In the genomic region with DNA sequence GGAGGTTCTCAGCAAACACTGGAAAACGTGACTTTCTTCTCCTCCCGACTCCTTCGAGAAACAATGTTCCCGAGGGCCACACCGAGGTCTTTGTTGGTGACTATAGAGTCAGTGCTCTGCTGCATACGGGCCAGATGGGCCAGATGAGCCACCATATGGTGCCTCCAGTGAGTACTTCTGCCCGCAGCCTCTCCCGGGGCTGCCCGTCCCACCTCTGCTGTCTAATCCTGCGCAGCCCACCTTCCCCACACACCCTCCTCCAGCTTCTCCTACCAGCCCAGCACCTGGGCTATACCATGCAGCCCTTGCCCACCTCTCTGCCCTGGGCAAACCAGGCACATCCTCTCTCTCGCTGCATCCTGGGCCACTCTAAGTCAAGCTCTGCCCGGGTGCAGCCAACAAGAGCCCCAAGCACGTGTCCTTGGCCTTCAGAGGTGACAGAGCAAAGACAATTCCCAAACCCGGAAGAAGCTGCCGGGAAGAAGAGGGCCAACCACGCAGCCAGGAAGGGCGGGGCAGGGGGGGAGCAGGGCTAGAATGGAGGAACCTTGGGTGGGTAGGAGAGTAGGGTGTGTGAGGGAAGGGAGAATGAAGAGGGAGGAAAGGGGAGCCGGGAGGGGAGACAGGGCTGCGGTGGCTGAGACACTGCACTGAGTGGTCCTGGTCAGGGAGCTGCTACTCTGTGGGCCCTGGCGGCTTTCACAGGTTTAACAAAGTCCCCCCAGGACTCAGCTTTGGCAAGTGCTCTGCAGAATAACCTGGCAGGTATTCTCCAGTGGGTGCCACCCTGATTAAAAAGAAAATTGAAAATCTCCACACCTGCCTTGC, we compare ENCODE assay signal across 18 cellular contexts. TPM values are rescaled to one million over a fixed set of nuclear protein-coding genes. Genes with fewer than 3 reads are reported as not detected.
DNase-seq lines count a peak whose midpoint lies in the region; TF ChIP-seq lines count a peak whose summit lies in the region.
"Had no signal": no experiment of that assay in that cellular context is flagged by ENCODE, and none has a peak within 500 bp of the region (broad histone marks: within the 10 kb centered on the region; RNA-seq: fewer than 3 reads in every experiment).

No MANE protein-coding gene starts in this region.

- peak overlapping the region; percentile 38 for H3K23ac ChIP-seq in neuronal stem cell (ENCODE audit: low read depth, low read length, poor library complexity)

- H3K9me3 ChIP-seq in WERI-Rb-1 (ENCODE audit: severe bottlenecking) (peaks cover 7% of the 10 kb centered on the region), neuronal stem cell (replicated peaks in 1 of 2; ENCODE audit: control insufficient read depth in 2 of 2, insufficient read depth in 1 of 2, low read depth in 1 of 2, low read length in 2 of 2) (peaks cover 5 to 10% of the 10 kb centered on the region in 2 donors)

- peaks cover 0 to 4% of the 10 kb centered on the region in 2 donors for H3K4me1 ChIP-seq in neuronal stem cell (ENCODE audit: control insufficient read depth in 2 of 2, insufficient read depth in 1 of 2, low read depth in 1 of 2, low read length in 2 of 2)

- H2AK5ac ChIP-seq in neuronal stem cell (ENCODE audit: low read depth, low read length) = peak overlapping the region; percentile 71

- no peak overlapping the region for H4K8ac ChIP-seq in neuronal stem cell (ENCODE audit: low read depth, low read length)

- H3K27ac ChIP-seq in WERI-Rb-1 (peak overlapping the region; percentile 83), neuronal stem cell (replicated peaks; ENCODE audit: low read length) (no peak overlapping the region)

- H3K4me3 ChIP-seq in WERI-Rb-1 (ENCODE audit: low read depth, low read length) (no peak overlapping the region), neuronal stem cell (ENCODE audit: low read length in 2 of 2) (no peak overlapping the region)

- H2BK12ac ChIP-seq in neuronal stem cell (ENCODE audit: low read length) = no peak overlapping the region

- TF ChIP-seq CTCF in WERI-Rb-1 (IDR thresholded peaks at IDR 0.05; ENCODE audit: low read depth, low read length) = no peak

- peak overlapping the region; percentile 71 for H3K18ac ChIP-seq in neuronal stem cell (ENCODE audit: low read length)

- H3K36me3 ChIP-seq in WERI-Rb-1 = no peaks in the 10 kb centered on the region
- H3K36me3 ChIP-seq in neuronal stem cell (replicated peaks in 1 of 2; ENCODE audit: control insufficient read depth in 2 of 2, insufficient read depth in 2 of 2, low read length in 2 of 2) = no peaks in the 10 kb centered on the region

- no peak overlapping the region for H3K14ac ChIP-seq in neuronal stem cell (ENCODE audit: low read length)

- no peaks in the 10 kb centered on the region for H3K27me3 ChIP-seq in WERI-Rb-1 (ENCODE audit: insufficient read depth, low read depth, severe bottlenecking)
- peaks cover 0 to 28% (median 0%) of the 10 kb centered on the region in 3 experiments for H3K27me3 ChIP-seq in neuronal stem cell (ENCODE audit: control insufficient read depth in 3 of 3, insufficient read depth in 3 of 3, low read depth in 1 of 3, low read length in 3 of 3)

- H2BK15ac ChIP-seq in neuronal stem cell (ENCODE audit: low read length) = no peak overlapping the region

- H3K79me1 ChIP-seq in neuronal stem cell (ENCODE audit: low read depth, low read length) = no peaks in the 10 kb centered on the region

- no CpG with 5 or more reads among the region's 20 CpGs for WGBS in neuronal stem cell (ENCODE audit: extremely low coverage in 2 of 2, insufficient read length in 2 of 2, insufficient replicate concordance in 1 of 2), 2 donors

- peak overlapping the region; percentile 21 for H2BK5ac ChIP-seq in neuronal stem cell (ENCODE audit: low read length)

- peak overlapping the region; percentile 31 for H3K9ac ChIP-seq in neuronal stem cell (ENCODE audit: low read depth, low read length, poor library complexity)

- DNase-seq in NCI-H2171 treated with DMSO at 0.1 percent for 48 hours (lab: John Stamatoyannopoulos, UW) = peak; percentile 74
- DNase-seq in WERI-Rb-1 = peak; percentile 74
- DNase-seq in neuronal stem cell (ENCODE audit: low spot score) = no peak
- DNase-seq in middle frontal gyrus (ENCODE audit: extremely low spot score, low spot score) = no peak
- DNase-seq in NCI-H1417 (lab: John Stamatoyannopoulos, UW) = no peak
- no peak for DNase-seq in NCI-H345 treated with DMSO at 0.1 percent for 48 hours (lab: John Stamatoyannopoulos, UW; ENCODE audit: unreplicated experiment)
- DNase-seq in stimulated activated naive CD4-positive, alpha-beta T cell treated with Interleukin-2 at 50 U/mL for 16 hours (lab: John Stamatoyannopoulos, UW) = no peak
- DNase-seq: ACHN; C1 segment of cervical spinal cord; CD8-positive, alpha-beta memory T cell; DMS79 treated with DMSO at 0.1 percent for 48 hours; KBM-7; NCI-H1105 treated with DMSO at 0.1 percent for 48 hours; NCI-H187 treated with DMSO at 0.1 percent for 48 hours; NCI-H446; NCI-H748 treated with DMSO at 0.1 percent for 48 hours; OCI-M1; RPMI8226 had no signal

- no peak overlapping the region for H3K4ac ChIP-seq in neuronal stem cell (ENCODE audit: low read length)

- H3K4me2 ChIP-seq in neuronal stem cell (ENCODE audit: insufficient read depth, low read length, poor library complexity, severe bottlenecking) = no peak overlapping the region

- H2BK120ac ChIP-seq in neuronal stem cell (ENCODE audit: low read depth, low read length) = no peak overlapping the region

- no peak overlapping the region for H2AFZ ChIP-seq in neuronal stem cell (ENCODE audit: low read length)

- H4K91ac ChIP-seq in neuronal stem cell (ENCODE audit: low read depth, low read length, poor library complexity) = peak overlapping the region; percentile 89

RNA-seq across cellular contexts. Expression of gene OTOS, which starts 43.1 kb away (rescaled TPM):
- 0.08 TPM for polyA plus RNA-seq in neuronal stem cell (2013, experiment 1 of 2)
- not detected for polyA plus RNA-seq in neuronal stem cell (2013, experiment 2 of 2)
- polyA plus RNA-seq: CD8-positive, alpha-beta memory T cell had no signal

RNA-seq across cellular contexts. Expression of gene COPS9, which starts 47.5 kb away (rescaled TPM):
- 234 TPM for polyA plus RNA-seq in neuronal stem cell (2013, experiment 1 of 2)
- 225 TPM for polyA plus RNA-seq in neuronal stem cell (2013, experiment 2 of 2)

Comparison
In these comparisons a context has a peak if more than half of its experiments do, and no peak if none do; other contexts are left out.
1. DNase-seq: peak in NCI-H2171 treated with DMSO at 0.1 percent for 48 hours (single experiment) and WERI-Rb-1 (single experiment); none in neuronal stem cell (single experiment), middle frontal gyrus (single experiment), NCI-H1417 (0 of 3), NCI-H345 treated with DMSO at 0.1 percent for 48 hours (single experiment) and stimulated activated naive CD4-positive, alpha-beta T cell treated with Interleukin-2 at 50 U/mL for 16 hours (single experiment).